In the genomic region with DNA sequence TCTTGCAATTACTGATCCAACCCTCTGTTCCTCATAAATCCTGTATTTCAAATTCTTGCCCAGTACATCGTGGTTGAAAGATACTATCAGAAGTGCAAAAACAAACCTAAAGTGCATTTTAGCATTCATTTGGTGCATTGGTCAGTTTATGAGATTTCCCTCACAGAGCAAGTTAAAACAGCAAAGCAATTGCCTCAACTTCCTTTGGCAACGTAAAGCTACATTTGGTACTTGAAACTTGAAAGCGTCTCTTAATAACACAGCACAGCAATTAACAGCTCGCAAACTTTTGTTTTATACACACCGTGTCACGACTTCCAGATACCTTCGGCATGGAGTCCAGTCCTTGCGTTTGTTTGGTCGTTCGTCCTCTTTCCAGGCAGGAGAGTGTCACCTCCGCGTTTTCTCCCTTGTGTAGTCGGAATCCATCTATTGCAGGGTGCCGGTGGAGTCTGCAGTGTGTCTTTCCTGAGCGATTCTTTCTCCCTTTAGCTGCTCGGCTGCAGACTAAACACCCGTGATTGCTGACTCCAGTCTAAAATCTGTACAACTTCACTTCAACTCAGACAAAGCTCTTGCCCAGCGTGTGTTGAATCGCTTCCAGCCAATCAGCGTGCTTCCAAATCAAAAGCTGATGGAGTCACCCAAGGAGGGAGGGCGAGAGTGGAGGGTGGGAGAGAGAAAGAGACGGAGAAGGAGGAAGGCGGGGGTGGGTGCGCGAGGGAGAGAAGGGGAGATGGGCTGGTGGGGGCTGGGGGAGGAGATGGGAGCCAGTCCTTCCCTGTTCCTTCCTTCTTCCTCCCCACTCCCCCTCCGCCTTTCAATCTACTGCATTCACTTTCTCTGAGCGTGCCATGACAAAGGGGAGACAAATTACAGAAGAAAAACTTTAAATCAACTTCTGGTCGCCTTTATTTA, we compare ENCODE assay signal across 9 cellular contexts. TPM values are rescaled to one million over a fixed set of nuclear protein-coding genes. Genes with fewer than 3 reads are reported as not detected.
DNase-seq lines count a peak whose midpoint lies in the region; ATAC-seq and TF ChIP-seq lines count a peak whose summit lies in the region.
"Had no signal": no experiment of that assay in that cellular context is flagged by ENCODE, and none has a peak within 500 bp of the region (broad histone marks: within the 10 kb centered on the region; RNA-seq: fewer than 3 reads in every experiment).

A gene with protein sequence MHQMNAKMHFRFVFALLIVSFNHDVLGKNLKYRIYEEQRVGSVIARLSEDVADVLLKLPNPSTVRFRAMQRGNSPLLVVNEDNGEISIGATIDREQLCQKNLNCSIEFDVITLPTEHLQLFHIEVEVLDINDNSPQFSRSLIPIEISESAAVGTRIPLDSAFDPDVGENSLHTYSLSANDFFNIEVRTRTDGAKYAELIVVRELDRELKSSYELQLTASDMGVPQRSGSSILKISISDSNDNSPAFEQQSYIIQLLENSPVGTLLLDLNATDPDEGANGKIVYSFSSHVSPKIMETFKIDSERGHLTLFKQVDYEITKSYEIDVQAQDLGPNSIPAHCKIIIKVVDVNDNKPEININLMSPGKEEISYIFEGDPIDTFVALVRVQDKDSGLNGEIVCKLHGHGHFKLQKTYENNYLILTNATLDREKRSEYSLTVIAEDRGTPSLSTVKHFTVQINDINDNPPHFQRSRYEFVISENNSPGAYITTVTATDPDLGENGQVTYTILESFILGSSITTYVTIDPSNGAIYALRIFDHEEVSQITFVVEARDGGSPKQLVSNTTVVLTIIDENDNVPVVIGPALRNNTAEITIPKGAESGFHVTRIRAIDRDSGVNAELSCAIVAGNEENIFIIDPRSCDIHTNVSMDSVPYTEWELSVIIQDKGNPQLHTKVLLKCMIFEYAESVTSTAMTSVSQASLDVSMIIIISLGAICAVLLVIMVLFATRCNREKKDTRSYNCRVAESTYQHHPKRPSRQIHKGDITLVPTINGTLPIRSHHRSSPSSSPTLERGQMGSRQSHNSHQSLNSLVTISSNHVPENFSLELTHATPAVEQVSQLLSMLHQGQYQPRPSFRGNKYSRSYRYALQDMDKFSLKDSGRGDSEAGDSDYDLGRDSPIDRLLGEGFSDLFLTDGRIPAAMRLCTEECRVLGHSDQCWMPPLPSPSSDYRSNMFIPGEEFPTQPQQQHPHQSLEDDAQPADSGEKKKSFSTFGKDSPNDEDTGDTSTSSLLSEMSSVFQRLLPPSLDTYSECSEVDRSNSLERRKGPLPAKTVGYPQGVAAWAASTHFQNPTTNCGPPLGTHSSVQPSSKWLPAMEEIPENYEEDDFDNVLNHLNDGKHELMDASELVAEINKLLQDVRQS (minus strand): TSS at position 544 of the 918 bp plus-strand sequence. CDS start 406 bp downstream, at position 138.

- TF ChIP-seq CTCF in RWPE2 (IDR thresholded peaks at IDR 0.05; ENCODE audit: poor library complexity, severe bottlenecking), result no peak
- no peak for TF ChIP-seq CTCF in epithelial cell of esophagus (IDR thresholded peaks at IDR 0.05; ENCODE audit: insufficient read depth, low read depth, low read length, missing control alignments)
- no peak for TF ChIP-seq CTCF in mesothelial cell of epicardium (IDR thresholded peaks at IDR 0.05; ENCODE audit: unreplicated experiment)
- TF ChIP-seq CTCF in upper lobe of left lung (IDR thresholded peaks at IDR 0.05), result no peak
- TF ChIP-seq CTCF in OCI-LY7 (conservative IDR thresholded peaks at IDR 0.05; ENCODE audit: low read length), result no peak

- CTCF ChIA-PET in OCI-LY7 (lab: Charles Lee; ENCODE audit: unreplicated experiment), result no interaction called here

- H3K27me3 ChIP-seq in RWPE2 (ENCODE audit: insufficient read depth, poor library complexity, severe bottlenecking) (no peaks in the 10 kb centered on the region), upper lobe of left lung (no peaks in the 10 kb centered on the region)

- no peak within 1 kb of the TSS for H2AFZ ChIP-seq in OCI-LY7 (ENCODE audit: low read length)

- peak in 1 of 4 donors; percentile 32 for TF ChIP-seq POLR2A in upper lobe of left lung (IDR thresholded peaks at IDR 0.05)

- intact Hi-C loops in OCI-LY7 (cut with micrococcal nuclease; ENCODE audit: unreplicated experiment), result no loop called here

- H3K9me3 ChIP-seq in RWPE2 (ENCODE audit: severe bottlenecking) (no peaks in the 10 kb centered on the region), upper lobe of left lung (no peaks in the 10 kb centered on the region), OCI-LY7 (ENCODE audit: low read length) (no peaks in the 10 kb centered on the region)
- H3K9me3 ChIP-seq: neutrophil had no signal

- no peaks in the 10 kb centered on the region for H4K20me1 ChIP-seq in OCI-LY7 (ENCODE audit: insufficient read depth, low read length)

- H3K27ac ChIP-seq in RWPE2 (ENCODE audit: poor library complexity, severe bottlenecking) (no peak within 1 kb of the TSS), upper lobe of left lung (peak within 1 kb of the TSS; percentile 64 to 85 (median 73)), OCI-LY7 (ENCODE audit: low read depth, low read length, poor library complexity, severe bottlenecking) (no peak within 1 kb of the TSS)
- H3K27ac ChIP-seq: neutrophil had no signal

- BruUV-seq in OCI-LY7 (replicated peaks; lab: Mats Ljungman, UMichigan), result no TSS peak

- H3K27ac Mint-ChIP-seq in mesothelial cell of epicardium, result no peak within 1 kb of the TSS

- 1% methylated on average over 28 of the region's 28 CpGs for WGBS in upper lobe of left lung, 2 donors

- TF ChIP-seq EP300 in upper lobe of left lung (IDR thresholded peaks at IDR 0.05), result no peak

- H3K4me1 ChIP-seq in RWPE2 (ENCODE audit: insufficient read depth, poor library complexity, severe bottlenecking), result peaks cover 6% of the 10 kb centered on the region
- H3K4me1 ChIP-seq in upper lobe of left lung, result peaks cover 0 to 7% (median 2%) of the 10 kb centered on the region in 4 donors
- no peaks in the 10 kb centered on the region for H3K4me1 ChIP-seq in OCI-LY7 (ENCODE audit: insufficient read depth, low read length, poor library complexity, severe bottlenecking)

- peaks cover 23% of the 10 kb centered on the region for H3K36me3 Mint-ChIP-seq in mesothelial cell of epicardium

- H3K4me3 ChIP-seq in RWPE2 (ENCODE audit: severe bottlenecking) (peak within 1 kb of the TSS; percentile 25), epithelial cell of esophagus (ENCODE audit: low read length) (peak within 1 kb of the TSS; percentile 57), upper lobe of left lung (peak within 1 kb of the TSS; percentile 39 to 57 (median 44)), OCI-LY7 (ENCODE audit: low read depth, low read length, poor library complexity, severe bottlenecking) (no peak within 1 kb of the TSS)

- no peaks in the 10 kb centered on the region for H3K79me2 ChIP-seq in OCI-LY7 (ENCODE audit: insufficient read depth, low read depth, low read length)

- H3K9me2 ChIP-seq in OCI-LY7 (ENCODE audit: insufficient read depth, low read length), result no peaks in the 10 kb centered on the region

- POLR2A ChIA-PET in OCI-LY7 (lab: Charles Lee), result interaction anchor here (0.6 to 1.0 kb wide), 2 partner anchors 14 to 33 kb away, joined by 3 read pairs; no protein-coding TSS in a partner anchor

- H3K9me3 Mint-ChIP-seq in mesothelial cell of epicardium, result peaks cover 9% of the 10 kb centered on the region

- H3K36me3 ChIP-seq in RWPE2 (ENCODE audit: low read depth) (no peaks in the 10 kb centered on the region), upper lobe of left lung (no peaks in the 10 kb centered on the region), OCI-LY7 (ENCODE audit: insufficient read depth, low read length) (no peaks in the 10 kb centered on the region)
- H3K36me3 ChIP-seq: neutrophil had no signal

- H3K4me2 ChIP-seq in OCI-LY7 (ENCODE audit: low read length), result no peak within 1 kb of the TSS

- ATAC-seq in HG03095 (IDR thresholded peaks at IDR 0.05; ENCODE audit: unreplicated experiment) (peak; percentile 59), RWPE2 (ENCODE audit: low read depth) (peak; percentile 72), upper lobe of left lung (ENCODE audit: low FRiP score in 2 of 2) (peak; percentile 79 to 94)

- peaks cover 33% of the 10 kb centered on the region for H3K4me1 Mint-ChIP-seq in mesothelial cell of epicardium

- H3K27me3 Mint-ChIP-seq in mesothelial cell of epicardium (ENCODE audit: low read depth), result no peaks in the 10 kb centered on the region

- DNase-seq in stimulated activated CD4-positive, alpha-beta T cell treated with anti-CD3 and anti-CD28 coated beads, Interleukin-2, amount 100 ng/mL, for 24 hours, result peak; percentile 14 to 16
- no peak for DNase-seq in stimulated activated CD4-positive, alpha-beta T cell treated with anti-CD3 and anti-CD28 coated beads, Interleukin-4, amount 100 ng/mL, for 24 hours
- DNase-seq in RWPE2 (ENCODE audit: low spot score) (no peak), epithelial cell of esophagus (ENCODE audit: low read depth) (peak; percentile 71), mesothelial cell of epicardium (ENCODE audit: low spot score in 2 of 2, unreplicated experiment in 2 of 2) (peak; percentile 56 to 76), upper lobe of left lung (peak in 1 of 2 donors; percentile 66), OCI-LY7 (ENCODE audit: low spot score) (no peak)

- no peak within 1 kb of the TSS for H3K4me3 Mint-ChIP-seq in mesothelial cell of epicardium

RNA-seq across cellular contexts. Expression of the gene that starts here (rescaled TPM):
- 112 to 127 TPM (median 121 TPM) in 3 replicates for total RNA-seq in mesothelial cell of epicardium
- total RNA-seq in upper lobe of left lung, result 10 to 100 TPM in 1 of 6 donors, 1 to 10 TPM in 5; 3.9 to 12.1 (median 4.5) TPM
- not detected in 2 replicates for total RNA-seq in OCI-LY7 (2014; rRNA removed; shearing (Covaris generic))
- not detected in 2 replicates for total RNA-seq in OCI-LY7 (2022)

Comparison
In these comparisons a context has a peak if more than half of its experiments do, and no peak if none do; other contexts are left out.
1. DNase-seq: peak in stimulated activated CD4-positive, alpha-beta T cell treated with anti-CD3 and anti-CD28 coated beads, Interleukin-2, amount 100 ng/mL, for 24 hours (2 of 2), epithelial cell of esophagus (single experiment) and mesothelial cell of epicardium (2 of 2); none in stimulated activated CD4-positive, alpha-beta T cell treated with anti-CD3 and anti-CD28 coated beads, Interleukin-4, amount 100 ng/mL, for 24 hours (single experiment), RWPE2 (single experiment) and OCI-LY7 (single experiment).
2. H3K27ac ChIP-seq: peak in upper lobe of left lung (4 of 4); none in RWPE2 (single experiment) and OCI-LY7 (single experiment).
3. Peak in every context shown above with its lines, with median percentiles within 50 percentile points of each other: ATAC-seq.